In genomic region chr5:101390317-101390908, GRCh38 we compare ENCODE assay signal across 8 cellular contexts.
A peak's percentile ranks its signal among the peaks of the same experiment; 100 is the strongest.
DNase-seq lines count a peak whose midpoint lies in the region; ATAC-seq and TF ChIP-seq lines count a peak whose summit lies in the region.

No MANE protein-coding gene starts in this region.

- intact Hi-C loops in Caco-2 (cut with micrococcal nuclease; ENCODE audit: unreplicated experiment), result loop anchor here (1.0 to 5.0 kb wide), 5 partner anchors 200 to 911 kb away; no protein-coding TSS in a partner anchor
- intact Hi-C loops in activated T-helper 1 cell treated with anti-CD3 and anti-CD28 coated beads, Interleukin-12 subunit alpha, Interleukin-12 subunit beta, Interleukin-2, Interleukin-4 antibody, amounts not matched to agents 30 ng/mL and 10 ng/mL and 1 ng/mL, durations not matched to agents 14 hours and 24 hours and 36 hours (cut with micrococcal nuclease), result loop anchor here (1.0 kb wide), 2 partner anchors 767 to 960 kb away; no protein-coding TSS in a partner anchor
- intact Hi-C loops in aorta (cut with DNase I), result no loop called here

- peak; percentile 49 to 75 for TF ChIP-seq CTCF in Caco-2 (IDR thresholded peaks at IDR 0.05; ENCODE audit: insufficient read depth in 1 of 2, low read depth in 1 of 2, low read length in 1 of 2, severe bottlenecking in 1 of 2, unreplicated experiment in 1 of 2)
- TF ChIP-seq CTCF in type B pancreatic cell (conservative IDR thresholded peaks at IDR 0.05), result peak; percentile 87

- H3K4me3 Mint-ChIP-seq in Caco-2 (ENCODE audit: unreplicated experiment), result no peak overlapping the region
- no peak overlapping the region for H3K4me3 Mint-ChIP-seq in type B pancreatic cell
- H3K4me3 Mint-ChIP-seq in activated T-helper 1 cell treated with anti-CD3 and anti-CD28 coated beads, Interleukin-12 subunit alpha, Interleukin-12 subunit beta, Interleukin-2, Interleukin-4 antibody, amounts not matched to agents 30 ng/mL and 10 ng/mL and 1 ng/mL, durations not matched to agents 14 hours and 24 hours and 36 hours, result no peak overlapping the region

- H3K4me1 Mint-ChIP-seq in Caco-2 (ENCODE audit: low read depth, unreplicated experiment) (no peaks in the 10 kb centered on the region), type B pancreatic cell (ENCODE audit: unreplicated experiment) (peaks cover 3% of the 10 kb centered on the region)
- no peaks in the 10 kb centered on the region for H3K4me1 Mint-ChIP-seq in activated T-helper 1 cell treated with anti-CD3 and anti-CD28 coated beads, Interleukin-12 subunit alpha, Interleukin-12 subunit beta, Interleukin-2, Interleukin-4 antibody, amounts not matched to agents 30 ng/mL and 10 ng/mL and 1 ng/mL, durations not matched to agents 14 hours and 24 hours and 36 hours (ENCODE audit: low read depth)

- H3K9me3 Mint-ChIP-seq in Caco-2 (ENCODE audit: unreplicated experiment), result no peaks in the 10 kb centered on the region
- H3K9me3 Mint-ChIP-seq in type B pancreatic cell, result no peaks in the 10 kb centered on the region
- H3K9me3 Mint-ChIP-seq in activated T-helper 1 cell treated with anti-CD3 and anti-CD28 coated beads, Interleukin-12 subunit alpha, Interleukin-12 subunit beta, Interleukin-2, Interleukin-4 antibody, amounts not matched to agents 30 ng/mL and 10 ng/mL and 1 ng/mL, durations not matched to agents 14 hours and 24 hours and 36 hours, result no peaks in the 10 kb centered on the region

- no peak overlapping the region for H3K9ac ChIP-seq in adipocyte (ENCODE audit: low read length)

- no peak overlapping the region for H3K4me3 ChIP-seq in Caco-2 (ENCODE audit: low read depth, low read length)
- no peak overlapping the region for H3K4me3 ChIP-seq in adipocyte (ENCODE audit: low read length)
- H3K4me3 ChIP-seq in aorta (ENCODE audit: low read length in 2 of 2), result no peak overlapping the region

- H3K27me3 ChIP-seq in Caco-2 (replicated peaks; ENCODE audit: control insufficient read depth, insufficient read depth, low read length) (no peaks in the 10 kb centered on the region), adipocyte (replicated peaks; ENCODE audit: control insufficient read depth, insufficient read depth, low read length) (no peaks in the 10 kb centered on the region), aorta (ENCODE audit: control insufficient read depth in 1 of 2, insufficient read depth in 2 of 2, low read length in 1 of 2) (no peaks in the 10 kb centered on the region)

- no peaks in the 10 kb centered on the region for H3K36me3 ChIP-seq in Caco-2 (ENCODE audit: control insufficient read depth, insufficient read depth, low read length)
- no peaks in the 10 kb centered on the region for H3K36me3 ChIP-seq in adipocyte (ENCODE audit: control insufficient read depth, insufficient read depth, low read length, severe bottlenecking)
- H3K36me3 ChIP-seq in aorta (ENCODE audit: control insufficient read depth in 1 of 2, insufficient read depth in 2 of 2, low read length in 1 of 2), result no peaks in the 10 kb centered on the region

- POLR2A ChIA-PET in Caco-2 (lab: Charles Lee), result no interaction called here

- H3K27ac ChIP-seq in aorta (ENCODE audit: low read depth in 1 of 2, low read length in 2 of 2), result no peak overlapping the region

- H3K27me3 Mint-ChIP-seq in Caco-2 (ENCODE audit: insufficient read depth, unreplicated experiment), result no peaks in the 10 kb centered on the region
- no peaks in the 10 kb centered on the region for H3K27me3 Mint-ChIP-seq in type B pancreatic cell
- H3K27me3 Mint-ChIP-seq in activated T-helper 1 cell treated with anti-CD3 and anti-CD28 coated beads, Interleukin-12 subunit alpha, Interleukin-12 subunit beta, Interleukin-2, Interleukin-4 antibody, amounts not matched to agents 30 ng/mL and 10 ng/mL and 1 ng/mL, durations not matched to agents 14 hours and 24 hours and 36 hours (ENCODE audit: insufficient read depth), result no peaks in the 10 kb centered on the region

- peak; percentile 65 for ATAC-seq in GM19351 (IDR thresholded peaks at IDR 0.05; ENCODE audit: unreplicated experiment)
- ATAC-seq in aorta (ENCODE audit: low FRiP score), result no peak

- 12 to 17% methylated on average over 4 of the region's 4 CpGs for WGBS in aorta, 2 donors

- H3K9me3 ChIP-seq in Caco-2 (no peaks in the 10 kb centered on the region), adipocyte (ENCODE audit: control insufficient read depth, low read length) (no peaks in the 10 kb centered on the region), aorta (ENCODE audit: control insufficient read depth, low read length) (no peaks in the 10 kb centered on the region)

- BruUV-seq in Caco-2 (replicated peaks; lab: Mats Ljungman, UMichigan), result no TSS peak

- H3K4me1 ChIP-seq in Caco-2, result no peaks in the 10 kb centered on the region
- H3K4me1 ChIP-seq in adipocyte (ENCODE audit: control insufficient read depth, insufficient read depth, low read length), result peaks cover 20% of the 10 kb centered on the region
- no peaks in the 10 kb centered on the region for H3K4me1 ChIP-seq in aorta (ENCODE audit: control insufficient read depth in 1 of 2, insufficient read depth in 2 of 2, low read length in 2 of 2)

- H3K27ac Mint-ChIP-seq in Caco-2 (ENCODE audit: unreplicated experiment) (peak overlapping the region; percentile 24), type B pancreatic cell (no peak overlapping the region)
- no peak overlapping the region for H3K27ac Mint-ChIP-seq in activated T-helper 1 cell treated with anti-CD3 and anti-CD28 coated beads, Interleukin-12 subunit alpha, Interleukin-12 subunit beta, Interleukin-2, Interleukin-4 antibody, amounts not matched to agents 30 ng/mL and 10 ng/mL and 1 ng/mL, durations not matched to agents 14 hours and 24 hours and 36 hours

- no peaks in the 10 kb centered on the region for H3K36me3 Mint-ChIP-seq in Caco-2 (ENCODE audit: insufficient read depth, unreplicated experiment)
- H3K36me3 Mint-ChIP-seq in type B pancreatic cell, result no peaks in the 10 kb centered on the region
- H3K36me3 Mint-ChIP-seq in activated T-helper 1 cell treated with anti-CD3 and anti-CD28 coated beads, Interleukin-12 subunit alpha, Interleukin-12 subunit beta, Interleukin-2, Interleukin-4 antibody, amounts not matched to agents 30 ng/mL and 10 ng/mL and 1 ng/mL, durations not matched to agents 14 hours and 24 hours and 36 hours (ENCODE audit: low read depth), result no peaks in the 10 kb centered on the region

- DNase-seq in Caco-2 (peak; percentile 39 to 69), NAMALWA (ENCODE audit: low spot score) (peak; percentile 57), adipocyte (ENCODE audit: low read depth) (peak; percentile 75), inferior parietal cortex (ENCODE audit: extremely low spot score) (peak; percentile 73), type B pancreatic cell (ENCODE audit: extremely low spot score, unreplicated experiment) (no peak), aorta (no peak)
- no peak for DNase-seq in activated T-helper 1 cell treated with anti-CD3 and anti-CD28 coated beads, Interleukin-12 subunit alpha, Interleukin-12 subunit beta, Interleukin-2, Interleukin-4 antibody, amounts not matched to agents 30 ng/mL and 10 ng/mL and 1 ng/mL, durations not matched to agents 14 hours and 24 hours and 36 hours (ENCODE audit: low spot score)

- CTCF ChIA-PET in Caco-2 (lab: Charles Lee), result interaction anchor here (1.0 to 2.0 kb wide), 3 partner anchors 288 to 960 kb away, joined by 3 to 9 read pairs (median 4); no protein-coding TSS in a partner anchor

Comparison
In these comparisons a context has a peak if more than half of its experiments do, and no peak if none do; other contexts are left out.
1. DNase-seq: peak in Caco-2 (2 of 2), NAMALWA (single experiment), adipocyte (single experiment) and inferior parietal cortex (single experiment); none in type B pancreatic cell (single experiment), activated T-helper 1 cell treated with anti-CD3 and anti-CD28 coated beads, Interleukin-12 subunit alpha, Interleukin-12 subunit beta, Interleukin-2, Interleukin-4 antibody, amounts not matched to agents 30 ng/mL and 10 ng/mL and 1 ng/mL, durations not matched to agents 14 hours and 24 hours and 36 hours (single experiment) and aorta (0 of 2).
2. intact Hi-C loops: an anchor here in Caco-2 (1.0 to 5.0 kb wide) and activated T-helper 1 cell treated with anti-CD3 and anti-CD28 coated beads, Interleukin-12 subunit alpha, Interleukin-12 subunit beta, Interleukin-2, Interleukin-4 antibody, amounts not matched to agents 30 ng/mL and 10 ng/mL and 1 ng/mL, durations not matched to agents 14 hours and 24 hours and 36 hours (1.0 kb wide); none called in aorta.